24 cellular contexts compared by ENCODE assay signal in genomic region chr5:16983022-16983639, GRCh38. TPM values are rescaled to one million over a fixed set of nuclear protein-coding genes. Genes with fewer than 3 reads are reported as not detected.
A peak's percentile ranks its signal among the peaks of the same experiment; 100 is the strongest.
DNase-seq lines count a peak whose midpoint lies in the region; ATAC-seq, FAIRE-seq and TF ChIP-seq lines count a peak whose summit lies in the region.
"Had no signal": no experiment of that assay in that cellular context is flagged by ENCODE, and none has a peak within 500 bp of the region (broad histone marks: within the 10 kb centered on the region; RNA-seq: fewer than 3 reads in every experiment).

No MANE protein-coding gene starts in this region.

- POLR2A ChIA-PET in naive thymus-derived CD4-positive, alpha-beta T cell (lab: Charles Lee): no interaction called here

- H3K4me1 Mint-ChIP-seq in astrocyte (ENCODE audit: low read depth, unreplicated experiment): peaks cover 9% of the 10 kb centered on the region
- no peaks in the 10 kb centered on the region for H3K4me1 Mint-ChIP-seq in naive thymus-derived CD4-positive, alpha-beta T cell
- H3K4me1 Mint-ChIP-seq: CD4-positive, alpha-beta memory T cell; natural killer cell had no signal

- H3K27me3 ChIP-seq in astrocyte (ENCODE audit: insufficient read depth, low read length): no peaks in the 10 kb centered on the region
- no peaks in the 10 kb centered on the region for H3K27me3 ChIP-seq in naive thymus-derived CD4-positive, alpha-beta T cell (ENCODE audit: control insufficient read depth in 2 of 2, insufficient read depth in 2 of 2, low read length in 2 of 2)
- H3K27me3 ChIP-seq: brain microvascular endothelial cell, transverse colon had no signal

- peak overlapping the region; percentile 25 for H3K4me2 ChIP-seq in astrocyte (ENCODE audit: low read length)
- H3K4me2 ChIP-seq: GM23338 had no signal

- no peak for FAIRE-seq in astrocyte (lab: Jason Lieb, UNC)
- FAIRE-seq: GM18507 had no signal

- no peaks in the 10 kb centered on the region for H3K36me3 ChIP-seq in astrocyte (ENCODE audit: insufficient read depth, low read length)
- no peaks in the 10 kb centered on the region for H3K36me3 ChIP-seq in naive thymus-derived CD4-positive, alpha-beta T cell (ENCODE audit: control insufficient read depth in 2 of 3, insufficient read depth in 3 of 3, low read length in 3 of 3)
- H3K36me3 ChIP-seq: brain microvascular endothelial cell, transverse colon had no signal

- no peak overlapping the region for H3K27ac ChIP-seq in astrocyte (ENCODE audit: low read depth, low read length)
- no peak overlapping the region for H3K27ac ChIP-seq in naive thymus-derived CD4-positive, alpha-beta T cell (ENCODE audit: low read depth, low read length)
- H3K27ac ChIP-seq: brain microvascular endothelial cell, transverse colon had no signal

- H3K9me3 ChIP-seq in astrocyte (ENCODE audit: insufficient read depth, low read depth, low read length): no peaks in the 10 kb centered on the region
- no peaks in the 10 kb centered on the region for H3K9me3 ChIP-seq in naive thymus-derived CD4-positive, alpha-beta T cell (ENCODE audit: control insufficient read depth in 2 of 3, low read length in 3 of 3)
- H3K9me3 ChIP-seq: transverse colon had no signal

- no peak overlapping the region for H3K27ac Mint-ChIP-seq in astrocyte (ENCODE audit: unreplicated experiment)
- H3K27ac Mint-ChIP-seq in naive thymus-derived CD4-positive, alpha-beta T cell: no peak overlapping the region
- H3K27ac Mint-ChIP-seq: activated naive CD4-positive, alpha-beta T cell treated with anti-CD3 and anti-CD28 coated beads for 36 hours; CD4-positive, alpha-beta memory T cell; GM23338; natural killer cell had no signal

- H3K79me2 ChIP-seq in astrocyte (ENCODE audit: insufficient read depth, low read length): no peaks in the 10 kb centered on the region

- no peak overlapping the region for H2AFZ ChIP-seq in astrocyte (ENCODE audit: low read depth, low read length)
- H2AFZ ChIP-seq: GM23338 had no signal

- intact Hi-C loops in naive thymus-derived CD4-positive, alpha-beta T cell (cut with micrococcal nuclease): no loop called here

- no peaks in the 10 kb centered on the region for H3K36me3 Mint-ChIP-seq in astrocyte (ENCODE audit: low read depth, unreplicated experiment)
- H3K36me3 Mint-ChIP-seq in naive thymus-derived CD4-positive, alpha-beta T cell: no peaks in the 10 kb centered on the region
- H3K36me3 Mint-ChIP-seq: CD4-positive, alpha-beta memory T cell; natural killer cell had no signal

- no peaks in the 10 kb centered on the region for H4K20me1 ChIP-seq in astrocyte (ENCODE audit: insufficient read depth, low read length)

- CTCF ChIA-PET in naive thymus-derived CD4-positive, alpha-beta T cell (lab: Charles Lee): no interaction called here

- H3K4me3 Mint-ChIP-seq in astrocyte (ENCODE audit: unreplicated experiment): no peak overlapping the region
- H3K4me3 Mint-ChIP-seq in naive thymus-derived CD4-positive, alpha-beta T cell: no peak overlapping the region
- H3K4me3 Mint-ChIP-seq: activated naive CD4-positive, alpha-beta T cell treated with anti-CD3 and anti-CD28 coated beads for 36 hours; CD4-positive, alpha-beta memory T cell; GM23338; natural killer cell had no signal

- TF ChIP-seq CTCF in astrocyte (IDR thresholded peaks at IDR 0.05; ENCODE audit: insufficient read depth, low read depth, low read length) (no peak), retinal pigment epithelial cell (conservative IDR thresholded peaks at IDR 0.05; ENCODE audit: low read depth, low read length) (no peak)

- H3K9me3 Mint-ChIP-seq in astrocyte (ENCODE audit: unreplicated experiment): peaks cover 10% of the 10 kb centered on the region
- peaks cover 0 to 6% (median 1%) of the 10 kb centered on the region in 11 donors for H3K9me3 Mint-ChIP-seq in naive thymus-derived CD4-positive, alpha-beta T cell
- H3K9me3 Mint-ChIP-seq: activated naive CD4-positive, alpha-beta T cell treated with anti-CD3 and anti-CD28 coated beads for 36 hours; natural killer cell had no signal

- DNase-seq in EL (peak; percentile 59), astrocyte (ENCODE audit: low read depth) (no peak), kidney glomerular epithelial cell (lab: John Stamatoyannopoulos, UW) (peak; percentile 22), retinal pigment epithelial cell (ENCODE audit: low read depth) (peak; percentile 44), OCI-M1 (lab: John Stamatoyannopoulos, UW) (no peak), DMS153 treated with DMSO at 0.1 percent for 48 hours (lab: John Stamatoyannopoulos, UW; ENCODE audit: unreplicated experiment) (no peak), NCI-H1092 (lab: John Stamatoyannopoulos, UW) (no peak)
- DNase-seq in naive thymus-derived CD4-positive, alpha-beta T cell: no peak
- DNase-seq: activated CD4-positive, alpha-beta T cell treated with anti-CD3 and anti-CD28 coated beads, Interleukin-2, amount 50 U/mL, for 48 hours; activated naive CD4-positive, alpha-beta T cell treated with anti-CD3 and anti-CD28 coated beads for 36 hours; activated T-cell treated with anti-CD3 and anti-CD28 coated beads, Interleukin-2, amount 50 U/mL, for 1 hour; brain microvascular endothelial cell; CD4-positive, alpha-beta memory T cell; DMS79 treated with DMSO at 0.1 percent for 48 hours; natural killer cell; NCI-H1930; NCI-H510A treated with DMSO at 0.1 percent for 48 hours; stimulated activated naive CD4-positive, alpha-beta T cell treated with Interleukin-2 at 50 U/mL for 16 hours; transverse colon had no signal

- H3K4me3 ChIP-seq in astrocyte (ENCODE audit: insufficient read depth, low read depth, low read length) (no peak overlapping the region), retinal pigment epithelial cell (ENCODE audit: low read length) (no peak overlapping the region)
- no peak overlapping the region for H3K4me3 ChIP-seq in naive thymus-derived CD4-positive, alpha-beta T cell (ENCODE audit: low read length)
- H3K4me3 ChIP-seq: GM23338, transverse colon had no signal

- H3K27me3 Mint-ChIP-seq in astrocyte (ENCODE audit: low read depth, unreplicated experiment): peaks cover 10% of the 10 kb centered on the region
- peaks cover 0 to 4% (median 0%) of the 10 kb centered on the region in 5 donors for H3K27me3 Mint-ChIP-seq in naive thymus-derived CD4-positive, alpha-beta T cell

- peaks cover 5% of the 10 kb centered on the region for H3K4me1 ChIP-seq in astrocyte (ENCODE audit: insufficient read depth, low read length)
- no peaks in the 10 kb centered on the region for H3K4me1 ChIP-seq in naive thymus-derived CD4-positive, alpha-beta T cell (ENCODE audit: control insufficient read depth in 2 of 2, insufficient read depth in 2 of 2, low read length in 2 of 2)

- H3K9ac ChIP-seq in astrocyte (ENCODE audit: low read length): no peak overlapping the region

- no peak for ATAC-seq in naive thymus-derived CD4-positive, alpha-beta T cell
- ATAC-seq: esophagus mucosa, GM23338, natural killer cell, Right ventricle myocardium inferior had no signal

RNA-seq across cellular contexts. Expression of gene MYO10, which starts 47.0 kb away (rescaled TPM):
- total RNA-seq in astrocyte: 65.7 and 80.2 TPM in 2 replicates
- 1 to 10 TPM in 1 of 5 experiments, not detected in 4; 1.0 TPM for total RNA-seq in naive thymus-derived CD4-positive, alpha-beta T cell
- polyA plus RNA-seq in naive thymus-derived CD4-positive, alpha-beta T cell: under 1 TPM in 1 of 2 donors, not detected in 1; 0.02 TPM
- total RNA-seq: T-helper 1 cell treated with Interleukin-12 subunit alpha and Interleukin-12 subunit beta and Interleukin-4 antibody, amounts not matched to agents 30 ng/mL and 1 ng/mL, for 36 hours had no signal

Comparison
In these comparisons a context has a peak if more than half of its experiments do, and no peak if none do; other contexts are left out.
1. DNase-seq: peak in EL (single experiment), kidney glomerular epithelial cell (single experiment) and retinal pigment epithelial cell (single experiment); none in astrocyte (single experiment), OCI-M1 (single experiment), naive thymus-derived CD4-positive, alpha-beta T cell (0 of 9), DMS153 treated with DMSO at 0.1 percent for 48 hours (single experiment) and NCI-H1092 (single experiment).
2. RNA of gene MYO10, which starts 47.0 kb away (total RNA-seq): 65.7 to 80.2 TPM in astrocyte; 1.0 TPM in naive thymus-derived CD4-positive, alpha-beta T cell; every median in the first group is over 10 times any median in the second.